In the genomic region with DNA sequence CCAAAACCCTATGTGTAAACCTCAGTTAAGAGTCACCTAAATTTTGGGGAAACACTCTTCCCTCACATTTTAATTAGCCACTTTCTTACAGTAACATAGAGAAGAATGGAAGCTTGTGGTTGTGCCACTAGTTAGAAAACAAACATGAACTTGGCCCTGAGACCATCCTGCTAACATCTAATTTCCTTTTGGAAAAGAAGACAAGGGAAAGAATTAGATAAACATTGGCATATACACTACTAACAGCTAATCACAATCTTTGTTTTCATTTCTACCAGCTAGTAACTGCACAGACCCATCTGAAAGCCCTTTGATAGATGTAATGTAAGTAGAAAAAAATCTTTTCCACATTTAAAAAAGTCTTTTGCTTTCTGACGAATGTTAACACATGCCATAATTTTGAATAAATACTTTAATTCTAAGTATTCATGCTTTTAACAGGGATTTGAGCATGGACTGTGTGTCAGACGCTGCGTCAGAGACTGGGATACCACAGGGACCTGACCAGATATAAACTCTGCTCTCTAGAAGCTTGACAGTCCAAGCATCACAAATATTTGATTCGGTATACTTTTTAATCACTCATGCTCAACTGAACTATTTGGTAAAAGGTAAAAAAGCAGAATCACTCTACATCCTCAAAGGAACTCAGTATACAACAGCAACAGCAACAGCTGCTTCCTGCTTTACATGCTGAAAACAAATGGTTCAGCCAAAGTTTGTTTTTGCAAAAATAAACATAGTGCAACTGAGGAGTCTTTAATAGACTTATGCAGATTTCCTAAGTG, we compare ENCODE assay signal across 17 cellular contexts. TPM values are rescaled to one million over a fixed set of nuclear protein-coding genes. Genes with fewer than 3 reads are reported as not detected.
A peak's percentile ranks its signal among the peaks of the same experiment; 100 is the strongest.
DNase-seq lines count a peak whose midpoint lies in the region; ATAC-seq and TF ChIP-seq lines count a peak whose summit lies in the region.
"Had no signal": no experiment of that assay in that cellular context is flagged by ENCODE, and none has a peak within 500 bp of the region (broad histone marks: within the 10 kb centered on the region; RNA-seq: fewer than 3 reads in every experiment).

No MANE protein-coding gene starts in this region.

- peaks cover 28 to 85% (median 65%) of the 10 kb centered on the region in 11 experiments for H3K36me3 ChIP-seq in BLaER1 treated with 17β-estradiol and CSF1 and Interleukin-3, amounts not matched to agents 10 nM and 100 nM
- H3K36me3 ChIP-seq in IMR-90 (ENCODE audit: control insufficient read depth, insufficient read depth, low read length) (peaks cover 1% of the 10 kb centered on the region), esophagus muscularis mucosa (peaks cover 0 to 15% (median 6%) of the 10 kb centered on the region in 4 donors)

- H3K9me3 Mint-ChIP-seq in naive B cell, result no peaks in the 10 kb centered on the region
- H3K9me3 Mint-ChIP-seq: activated T-helper 1 cell treated with anti-CD3 and anti-CD28 coated beads, Interleukin-12 subunit alpha, Interleukin-12 subunit beta, Interleukin-2, Interleukin-4 antibody, amounts not matched to agents 30 ng/mL and 10 ng/mL and 1 ng/mL, durations not matched to agents 14 hours and 24 hours and 36 hours; type B pancreatic cell had no signal

- H2BK20ac ChIP-seq in IMR-90 (ENCODE audit: low read depth, low read length), result no peak overlapping the region

- peaks cover 8 to 28% (median 15%) of the 10 kb centered on the region in 10 experiments for H3K4me1 ChIP-seq in BLaER1 treated with 17β-estradiol and CSF1 and Interleukin-3, amounts not matched to agents 10 nM and 100 nM
- H3K4me1 ChIP-seq in IMR-90 (ENCODE audit: control insufficient read depth, insufficient read depth, low read length) (peaks cover 2% of the 10 kb centered on the region; the same call in 1 of the 2 replicates), esophagus muscularis mucosa (peaks cover 11 to 30% (median 20%) of the 10 kb centered on the region in 4 donors)

- no peak overlapping the region for H2AK9ac ChIP-seq in IMR-90 (replicated peaks; ENCODE audit: low read depth, low read length, poor library complexity)

- peak overlapping the region; percentile 21 to 70 (median 57); a peak in 18 of 22 replicates for H3K27ac ChIP-seq in BLaER1 treated with 17β-estradiol and CSF1 and Interleukin-3, amounts not matched to agents 10 nM and 100 nM
- H3K27ac ChIP-seq in IMR-90 (ENCODE audit: insufficient read depth, low read length), result peak overlapping the region; percentile 94; the same call in 1 of the 2 replicates
- peak overlapping the region; percentile 35 to 47 (median 41) for H3K27ac ChIP-seq in esophagus muscularis mucosa (replicated peaks in 1 of 4)

- H3K14ac ChIP-seq in IMR-90 (replicated peaks; ENCODE audit: low read depth, low read length), result no peak overlapping the region; the same call in 1 of the 2 replicates

- no peaks in the 10 kb centered on the region for H4K20me1 ChIP-seq in BLaER1 treated with 17β-estradiol and CSF1 and Interleukin-3, amounts not matched to agents 10 nM and 100 nM
- no peaks in the 10 kb centered on the region for H4K20me1 ChIP-seq in IMR-90 (ENCODE audit: insufficient read depth, low read length)

- H3K27me3 Mint-ChIP-seq in naive B cell, result no peaks in the 10 kb centered on the region
- H3K27me3 Mint-ChIP-seq: type B pancreatic cell had no signal

- H4K91ac ChIP-seq in IMR-90 (ENCODE audit: insufficient read depth, low read depth, low read length), result no peak overlapping the region

- no peak for TF ChIP-seq RAD21 in IMR-90 (IDR thresholded peaks at IDR 0.05; ENCODE audit: low read length)

- H3K4me2 ChIP-seq in BLaER1 treated with 17β-estradiol and CSF1 and Interleukin-3, amounts not matched to agents 10 nM and 100 nM, result peak overlapping the region; percentile 28 to 64 (median 44); a peak in 20 of 22 replicates
- peak overlapping the region; percentile 25 for H3K4me2 ChIP-seq in IMR-90 (ENCODE audit: low read depth, low read length)

- BruUV-seq in IMR-90 (replicated peaks; lab: Mats Ljungman, UMichigan), result no TSS peak

- no peaks in the 10 kb centered on the region for H3K27me3 ChIP-seq in BLaER1 treated with 17β-estradiol and CSF1 and Interleukin-3, amounts not matched to agents 10 nM and 100 nM
- H3K27me3 ChIP-seq in IMR-90 (ENCODE audit: control insufficient read depth, insufficient read depth, low read length) (no peaks in the 10 kb centered on the region), esophagus muscularis mucosa (no peaks in the 10 kb centered on the region)
- H3K27me3 ChIP-seq: sigmoid colon had no signal

- no peak overlapping the region for H3K4ac ChIP-seq in IMR-90 (ENCODE audit: low read depth, low read length)

- no peak overlapping the region for H2BK15ac ChIP-seq in IMR-90 (ENCODE audit: low read depth, low read length)

- H2AK5ac ChIP-seq in IMR-90 (ENCODE audit: low read depth, low read length), result no peak overlapping the region

- peaks cover 0 to under 1% of the 10 kb centered on the region in 2 experiments; a peak in 1 of 4 replicates for H3K79me1 ChIP-seq in IMR-90 (ENCODE audit: low read depth in 1 of 2, low read length in 2 of 2)

- TF ChIP-seq CTCF in IMR-90 (conservative IDR thresholded peaks at IDR 0.05; ENCODE audit: low read depth, low read length), result no peak
- TF ChIP-seq CTCF in esophagus muscularis mucosa (IDR thresholded peaks at IDR 0.05), result no peak

- no peak for TF ChIP-seq EP300 in esophagus muscularis mucosa (IDR thresholded peaks at IDR 0.05)

- peak overlapping the region in 6 of 11 experiments; percentile 4 to 45 (median 8); a peak in 5 of 22 replicates for H3K9ac ChIP-seq in BLaER1 treated with 17β-estradiol and CSF1 and Interleukin-3, amounts not matched to agents 10 nM and 100 nM
- no peak overlapping the region for H3K9ac ChIP-seq in IMR-90 (ENCODE audit: low read depth, low read length)

- intact Hi-C loops in IMR-90 (cut with micrococcal nuclease), result no loop called here
- intact Hi-C loops in esophagus muscularis mucosa (cut with DNase I), result no loop called here

- H3K18ac ChIP-seq in IMR-90 (ENCODE audit: low read depth, low read length), result 0 out of 2 replicates have a peak overlapping the region, but pooled peaks have one; percentile 22

- ATAC-seq in IMR-90 (ENCODE audit: low read depth), result peak; percentile 80
- peak; percentile 83 to 91 for ATAC-seq in naive B cell (ENCODE audit: low read depth in 2 of 2)
- ATAC-seq in GM19035 (IDR thresholded peaks at IDR 0.05; ENCODE audit: unreplicated experiment), result no peak
- ATAC-seq: esophagus mucosa had no signal

- no peak overlapping the region for H2BK120ac ChIP-seq in IMR-90 (ENCODE audit: low read depth, low read length)

- TF ChIP-seq POLR2A in IMR-90 (IDR thresholded peaks at IDR 0.05; ENCODE audit: low read depth, low read length), result no peak
- TF ChIP-seq POLR2A in esophagus muscularis mucosa (IDR thresholded peaks at IDR 0.05; ENCODE audit: low read depth), result no peak

- no peak overlapping the region for H3K23ac ChIP-seq in IMR-90 (ENCODE audit: low read depth, low read length)

- no peak overlapping the region for H2AFZ ChIP-seq in IMR-90 (replicated peaks; ENCODE audit: low read length, poor library complexity)

- no peak overlapping the region for H4K5ac ChIP-seq in IMR-90 (ENCODE audit: low read depth, low read length)

- in situ Hi-C loops in IMR-90 (cut with MboI; ENCODE audit: low sequenced_read_pairs), result no loop called here

- no CpG with 5 or more reads among the region's 4 CpGs for WGBS in IMR-90 (ENCODE audit: extremely low coverage in 2 of 2, insufficient read length in 1 of 2), 2 experiments
- 33% methylated on average over 4 of the region's 4 CpGs for WGBS in esophagus muscularis mucosa

- CTCF ChIA-PET in IMR-90 (lab: Yijun Ruan, JAX), result interaction anchor here (2.3 kb wide), 1 partner anchor 243 kb away, joined by 8 read pairs; no protein-coding TSS in a partner anchor

- no peak overlapping the region for H3K56ac ChIP-seq in IMR-90 (ENCODE audit: extremely low read depth, insufficient read depth, low read length)

- H3K27ac Mint-ChIP-seq in naive B cell, result peak overlapping the region in 5 of 6 donors; percentile 24 to 76 (median 70)
- H3K27ac Mint-ChIP-seq: activated T-helper 1 cell treated with anti-CD3 and anti-CD28 coated beads, Interleukin-12 subunit alpha, Interleukin-12 subunit beta, Interleukin-2, Interleukin-4 antibody, amounts not matched to agents 30 ng/mL and 10 ng/mL and 1 ng/mL, durations not matched to agents 14 hours and 24 hours and 36 hours; type B pancreatic cell had no signal

- dilution Hi-C loops in IMR-90 (cut with HindIII; ENCODE audit: low sequenced_read_pairs, unreplicated experiment), result no loop called here

- H3K9me1 ChIP-seq in IMR-90 (ENCODE audit: insufficient read depth, low read length), result peaks cover 4% of the 10 kb centered on the region

- no peak overlapping the region for H3K4me3 ChIP-seq in BLaER1 treated with 17β-estradiol and CSF1 and Interleukin-3, amounts not matched to agents 10 nM and 100 nM
- H3K4me3 ChIP-seq in IMR-90 (ENCODE audit: insufficient read depth, low read depth, low read length) (no peak overlapping the region), esophagus muscularis mucosa (no peak overlapping the region)
- H3K4me3 ChIP-seq: sigmoid colon had no signal

- POLR2A ChIA-PET in IMR-90 (lab: Charles Lee; ENCODE audit: unreplicated experiment), result no interaction called here

- H3K36me3 Mint-ChIP-seq in naive B cell, result peaks cover 5 to 33% of the 10 kb centered on the region in 2 donors

- H3K9me3 ChIP-seq in BLaER1 treated with 17β-estradiol and CSF1 and Interleukin-3, amounts not matched to agents 10 nM and 100 nM (replicated peaks in 1 of 11), result peaks cover 0 to 7% (median 0%) of the 10 kb centered on the region in 11 experiments; a peak in 3 of 22 replicates
- H3K9me3 ChIP-seq in IMR-90 (ENCODE audit: control insufficient read depth, insufficient read depth, low read length) (no peaks in the 10 kb centered on the region), esophagus muscularis mucosa (no peaks in the 10 kb centered on the region)
- H3K9me3 ChIP-seq: sigmoid colon had no signal

- peak; percentile 44 for DNase-seq in IMR-90
- DNase-seq in esophagus muscularis mucosa (ENCODE audit: extremely low spot score), result no peak
- DNase-seq in naive B cell, result peak; percentile 20
- no peak for DNase-seq in NCI-H1092 treated with DMSO at 0.1 percent for 48 hours (lab: John Stamatoyannopoulos, UW)
- no peak for DNase-seq in HCEC 1CT
- DNase-seq in NCI-H1930 (lab: John Stamatoyannopoulos, UW), result no peak
- DNase-seq: activated CD4-positive, alpha-beta T cell treated with anti-CD3 and anti-CD28 coated beads, Interleukin-2, amount 50 U/mL, for 4 hours; amniotic stem cell; DMS79; NCI-H1048; sigmoid colon; stimulated activated CD4-positive, alpha-beta T cell treated with anti-CD3 and anti-CD28 coated beads, Interleukin-4, amount 100 ng/mL, for 24 hours had no signal

- peak overlapping the region in 4 of 8 donors; percentile 12 to 51 (median 32) for H3K4me3 Mint-ChIP-seq in naive B cell
- H3K4me3 Mint-ChIP-seq: activated T-helper 1 cell treated with anti-CD3 and anti-CD28 coated beads, Interleukin-12 subunit alpha, Interleukin-12 subunit beta, Interleukin-2, Interleukin-4 antibody, amounts not matched to agents 30 ng/mL and 10 ng/mL and 1 ng/mL, durations not matched to agents 14 hours and 24 hours and 36 hours; type B pancreatic cell had no signal

- peaks cover 18 to 23% (median 23%) of the 10 kb centered on the region in 3 donors for H3K4me1 Mint-ChIP-seq in naive B cell

- H2BK5ac ChIP-seq in IMR-90 (ENCODE audit: low read depth, low read length, poor library complexity, severe bottlenecking), result peak overlapping the region; percentile 27

- no peak overlapping the region for H4K8ac ChIP-seq in IMR-90 (ENCODE audit: low read depth in 2 of 2, low read length in 2 of 2)

RNA-seq across cellular contexts. Expression of gene DPH5, which starts 30.2 kb away (rescaled TPM):
- total RNA-seq in IMR-90 (2012; rRNA removed) (32.3 and 45.5 TPM in 2 replicates), esophagus muscularis mucosa (10 to 100 TPM; 12.5 to 18.1 (median 15.1) TPM)
- polyA plus RNA-seq in IMR-90 (2012; rRNA removed) (34.9 and 42.0 TPM in 2 replicates), naive B cell (ENCODE audit: low read depth in 6 of 6) (10 to 100 TPM; 23.2 to 52.1 (median 43.8) TPM)
- polyA plus RNA-seq in IMR-90 (2012; cell fraction: cytosol; rRNA removed), result 9.5 and 24.6 TPM in 2 replicates
- 3.5 and 26.4 TPM in 2 replicates for polyA plus RNA-seq in IMR-90 (2012; cell fraction: nucleus; rRNA removed; ENCODE audit: low replicate concordance)

Comparison
In these comparisons a context has a peak if more than half of its experiments do, and no peak if none do; other contexts are left out.
1. H3K27ac ChIP-seq: peak in every context shown above with its lines; median percentile 94 in IMR-90; 57 in BLaER1 treated with 17β-estradiol and CSF1 and Interleukin-3, amounts not matched to agents 10 nM and 100 nM; 41 in esophagus muscularis mucosa.
2. DNase-seq: peak in IMR-90 (single experiment) and naive B cell (single experiment); none in esophagus muscularis mucosa (single experiment), NCI-H1092 treated with DMSO at 0.1 percent for 48 hours (single experiment), HCEC 1CT (single experiment) and NCI-H1930 (0 of 2).